In genomic region chr15:67480741-67481140, GRCh38 we compare ENCODE assay signal across 23 cellular contexts.
"Had no signal": no experiment of that assay in that cellular context is flagged by ENCODE, and none has a peak within 500 bp of the region (broad histone marks: within the 10 kb centered on the region; RNA-seq: fewer than 3 reads in every experiment).

No MANE protein-coding gene starts in this region.

- H3K27ac ChIP-seq: cardiac muscle cell, Peyer's patch, RWPE1, SJCRH30 had no signal

- DNase-seq: activated CD4-positive, alpha-beta T cell treated with anti-CD3 and anti-CD28 coated beads for 48 hours; activated CD4-positive, alpha-beta T cell treated with anti-CD3 and anti-CD28 coated beads, Interleukin-2, amount 50 U/mL, for 4 hours; activated CD4-positive, CD25-positive, alpha-beta regulatory T cell treated with anti-CD3 and anti-CD28 coated beads, Interleukin-2, amount 50 U/mL, for 72 hours; activated CD8-positive, alpha-beta memory T cell treated with anti-CD3 and anti-CD28 coated beads, Interleukin-2, amount 10 ng/mL, durations not matched to agents 7 days and 5 days; activated effector memory CD4-positive, alpha-beta T cell treated with Interleukin-2 at 50 U/mL for 16 hours; activated naive CD4-positive, alpha-beta T cell; activated T-cell treated with anti-CD3 and anti-CD28 coated beads, Interleukin-2, amount 50 U/mL, for 24 hours; amygdala; NCI-H1092 treated with DMSO at 0.1 percent for 48 hours; NCI-H1417 treated with DMSO at 0.1 percent for 48 hours; NCI-H1694 treated with DMSO at 0.1 percent for 48 hours; NCI-H2029 treated with DMSO at 0.1 percent for 48 hours; NCI-H345; NCI-H510A treated with DMSO at 0.1 percent for 48 hours; NCI-H69; Peyer's patch; Right ventricle myocardium superior; SJCRH30; T-helper 17 cell; T-helper 9 cell had no signal

- H3K9me3 ChIP-seq: Peyer's patch had no signal

- H3K36me3 ChIP-seq: cardiac muscle cell, Peyer's patch, SJCRH30 had no signal

- H3K27me3 ChIP-seq: cardiac muscle cell, Peyer's patch, SJCRH30 had no signal

- H3K4me1 ChIP-seq: Peyer's patch had no signal

- H3K4me3 ChIP-seq: cardiac muscle cell, Peyer's patch, SJCRH30 had no signal

- FAIRE-seq: astrocyte had no signal
